24 cellular contexts compared by ENCODE assay signal in the genomic region with DNA sequence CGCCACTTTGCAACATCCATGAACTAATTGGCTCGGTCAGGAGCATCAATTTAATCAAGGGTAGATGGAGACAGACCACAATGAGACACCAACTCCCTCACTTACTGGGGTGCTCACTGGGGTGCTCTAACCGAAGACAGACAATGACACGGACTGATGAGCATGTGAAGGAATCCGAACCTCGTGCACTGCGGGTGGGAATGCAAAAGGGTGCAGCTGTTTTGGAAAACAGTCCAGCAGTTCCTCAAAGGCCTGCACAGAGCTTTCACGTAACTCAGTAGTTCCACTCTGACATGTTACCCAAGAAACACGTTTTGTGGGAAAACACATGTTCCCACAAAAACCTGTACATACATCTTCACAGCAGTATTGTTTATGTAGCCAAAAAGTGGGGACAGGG. TPM values are rescaled to one million over a fixed set of nuclear protein-coding genes. Genes with fewer than 3 reads are reported as not detected.
DNase-seq lines count a peak whose midpoint lies in the region; ATAC-seq and TF ChIP-seq lines count a peak whose summit lies in the region.
"Had no signal": no experiment of that assay in that cellular context is flagged by ENCODE, and none has a peak within 500 bp of the region (broad histone marks: within the 10 kb centered on the region; RNA-seq: fewer than 3 reads in every experiment).

No MANE protein-coding gene starts in this region.

- peaks cover 36% of the 10 kb centered on the region for H3K27me3 Mint-ChIP-seq in nephron (ENCODE audit: low read depth)
- no peaks in the 10 kb centered on the region for H3K27me3 Mint-ChIP-seq in CD8-positive, alpha-beta T cell (ENCODE audit: low read depth)
- H3K27me3 Mint-ChIP-seq: CD4-positive, alpha-beta T cell had no signal

- DNase-seq in Right ventricle myocardium superior (peak; percentile 4), Right ventricle myocardium inferior (ENCODE audit: missing footprints) (no peak), GDM1 (lab: John Stamatoyannopoulos, UW) (no peak)
- DNase-seq in CD8-positive, alpha-beta T cell, result no peak
- DNase-seq: AML-193; CD4-positive, alpha-beta T cell; CD8-positive, alpha-beta memory T cell; COR-L47; DMS 273 treated with DMSO at 0.1 percent for 48 hours; DMS153; DMS53; DMS79; DND-41; EL; GF-D8 had no signal

- peaks cover 5% of the 10 kb centered on the region for H3K9me3 Mint-ChIP-seq in nephron
- no peaks in the 10 kb centered on the region for H3K9me3 Mint-ChIP-seq in CD8-positive, alpha-beta T cell
- H3K9me3 Mint-ChIP-seq: CD4-positive, alpha-beta T cell had no signal

- CTCF ChIA-PET in CD8-positive, alpha-beta T cell (lab: Charles Lee), result interaction anchor here (0.6 to 0.9 kb wide), 2 partner anchors 8 to 547 kb away, joined by 3 to 4 read pairs; no protein-coding TSS in a partner anchor

- peaks cover 29% of the 10 kb centered on the region for H3K4me1 Mint-ChIP-seq in nephron
- H3K4me1 Mint-ChIP-seq in CD8-positive, alpha-beta T cell (ENCODE audit: low read depth), result no peaks in the 10 kb centered on the region
- H3K4me1 Mint-ChIP-seq: B cell; CD8-positive, alpha-beta memory T cell had no signal

- H3K36me3 Mint-ChIP-seq in nephron (ENCODE audit: low read depth), result no peaks in the 10 kb centered on the region
- no peaks in the 10 kb centered on the region for H3K36me3 Mint-ChIP-seq in CD8-positive, alpha-beta T cell
- H3K36me3 Mint-ChIP-seq: CD8-positive, alpha-beta memory T cell had no signal

- H3K27me3 ChIP-seq in CD8-positive, alpha-beta T cell (ENCODE audit: insufficient read depth, low read length), result no peaks in the 10 kb centered on the region
- H3K27me3 ChIP-seq: BLaER1 treated with 17β-estradiol and CSF1 and Interleukin-3, amounts not matched to agents 10 nM and 100 nM had no signal

- intact Hi-C loops in Right ventricle myocardium superior (cut with DNase I) (no loop called here), Right ventricle myocardium inferior (cut with DNase I) (no loop called here)
- intact Hi-C loops in CD8-positive, alpha-beta T cell (cut with DNase I, micrococcal nuclease), result loop anchor here in 1 of 2 experiments (10.0 kb wide), 1 partner anchor 1117 kb away; no protein-coding TSS in a partner anchor

- ATAC-seq in Right ventricle myocardium superior (ENCODE audit: poor library complexity), result no peak
- ATAC-seq in Right ventricle myocardium inferior, result no peak
- ATAC-seq in CD8-positive, alpha-beta T cell, result no peak
- ATAC-seq: A549 had no signal

- POLR2A ChIA-PET in CD8-positive, alpha-beta T cell (lab: Charles Lee), result interaction anchor here (0.6 kb wide), 1 partner anchor 476 kb away, joined by 5 read pairs; no protein-coding TSS in a partner anchor

- no peaks in the 10 kb centered on the region for H3K4me1 ChIP-seq in CD8-positive, alpha-beta T cell (ENCODE audit: insufficient read depth, low read length)
- H3K4me1 ChIP-seq: A549 had no signal

- no peak overlapping the region for H3K4me3 Mint-ChIP-seq in nephron
- no peak overlapping the region for H3K4me3 Mint-ChIP-seq in CD8-positive, alpha-beta T cell
- H3K4me3 Mint-ChIP-seq: B cell; CD4-positive, alpha-beta T cell; CD8-positive, alpha-beta memory T cell had no signal

- H3K9me3 ChIP-seq in CD8-positive, alpha-beta T cell (ENCODE audit: low read length), result no peaks in the 10 kb centered on the region
- H3K9me3 ChIP-seq: A549 had no signal

- no peak overlapping the region for H3K27ac ChIP-seq in CD8-positive, alpha-beta T cell (ENCODE audit: low read depth, low read length)
- H3K27ac ChIP-seq: 22Rv1; BLaER1 treated with 17β-estradiol and CSF1 and Interleukin-3, amounts not matched to agents 10 nM and 100 nM; C4-2B had no signal

- H3K27ac Mint-ChIP-seq in nephron, result peak overlapping the region; percentile 2 to 61 (median 33)
- H3K27ac Mint-ChIP-seq in CD8-positive, alpha-beta T cell, result no peak overlapping the region
- H3K27ac Mint-ChIP-seq: B cell; CD4-positive, alpha-beta T cell; CD8-positive, alpha-beta memory T cell had no signal

- H3K4me3 ChIP-seq in CD8-positive, alpha-beta T cell (ENCODE audit: low read depth, low read length), result no peak overlapping the region
- H3K4me3 ChIP-seq: A549; BLaER1 treated with 17β-estradiol and CSF1 and Interleukin-3, amounts not matched to agents 10 nM and 100 nM had no signal

- H3K36me3 ChIP-seq in CD8-positive, alpha-beta T cell (ENCODE audit: insufficient read depth, low read length), result no peaks in the 10 kb centered on the region
- H3K36me3 ChIP-seq: BLaER1 treated with 17β-estradiol and CSF1 and Interleukin-3, amounts not matched to agents 10 nM and 100 nM had no signal

- no peak for TF ChIP-seq CTCF in nephron (IDR thresholded peaks at IDR 0.05; ENCODE audit: unreplicated experiment in 3 of 3)
- TF ChIP-seq CTCF in CD8-positive, alpha-beta T cell (IDR thresholded peaks at IDR 0.05), result no peak

RNA-seq across cellular contexts. Expression of gene ANKRD60, which starts 26.8 kb away (rescaled TPM):
- not detected for total RNA-seq in Right ventricle myocardium superior
- not detected for total RNA-seq in Right ventricle myocardium inferior
- not detected for total RNA-seq in CD8-positive, alpha-beta T cell
- total RNA-seq: A172; CD4-positive, alpha-beta T cell; CD8-positive, alpha-beta memory T cell; Daoy; G401 had no signal
